17 cellular contexts compared by ENCODE assay signal in the genomic region with DNA sequence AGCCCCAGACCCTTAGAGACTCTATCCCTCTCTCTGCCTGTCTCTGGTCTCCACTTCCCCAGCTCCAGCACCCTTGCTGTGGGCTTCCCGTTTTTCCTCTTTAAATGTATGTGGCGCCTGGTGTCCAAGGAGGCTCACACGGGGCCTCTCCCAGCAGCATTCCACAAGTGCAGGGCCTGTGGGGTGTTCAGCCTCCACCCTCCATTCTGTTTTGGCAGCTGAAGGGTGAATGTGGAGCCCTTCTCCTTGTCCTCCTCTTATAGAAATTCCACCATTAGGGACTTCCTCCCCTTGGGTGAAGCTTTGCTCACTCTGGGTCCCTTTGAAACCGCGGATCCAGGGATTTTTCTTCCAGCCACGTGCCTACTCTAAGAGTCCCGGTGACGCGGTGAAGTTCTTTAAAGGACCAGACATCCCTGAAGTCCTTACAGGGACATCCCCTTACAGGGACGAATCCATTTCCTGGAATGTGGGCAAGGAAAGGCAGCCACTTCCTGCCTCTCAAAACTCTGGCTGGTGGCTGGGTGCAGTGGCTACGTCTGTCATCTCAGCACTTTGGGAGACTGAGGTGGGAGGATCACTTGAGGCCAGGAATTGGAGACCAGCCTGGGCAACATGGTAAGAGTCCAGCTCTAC. TPM values are rescaled to one million over a fixed set of nuclear protein-coding genes. Genes with fewer than 3 reads are reported as not detected.
DNase-seq lines count a peak whose midpoint lies in the region; ATAC-seq and TF ChIP-seq lines count a peak whose summit lies in the region.
"Had no signal": no experiment of that assay in that cellular context is flagged by ENCODE, and none has a peak within 500 bp of the region (broad histone marks: within the 10 kb centered on the region; RNA-seq: fewer than 3 reads in every experiment).

No MANE protein-coding gene starts in this region.

- H3K27ac ChIP-seq in cardiac muscle cell (peak overlapping the region; percentile 89), heart left ventricle (peak overlapping the region in 4 of 12 donors; percentile 31 to 56 (median 40)), SK-N-MC (0 out of 2 replicates have a peak overlapping the region, but pooled peaks have one; percentile 13)
- H3K27ac ChIP-seq: ascending aorta had no signal

- no peak overlapping the region for H3K4me3 ChIP-seq in cardiac muscle cell
- H3K4me3 ChIP-seq in heart left ventricle = no peak overlapping the region
- no peak overlapping the region for H3K4me3 ChIP-seq in SK-N-MC
- H3K4me3 ChIP-seq: ascending aorta, lower lobe of right lung, ovary, spleen had no signal

- no peaks in the 10 kb centered on the region for H3K36me3 ChIP-seq in cardiac muscle cell
- H3K36me3 ChIP-seq in heart left ventricle = no peaks in the 10 kb centered on the region
- no peaks in the 10 kb centered on the region for H3K36me3 ChIP-seq in SK-N-MC (ENCODE audit: insufficient read depth, low read length)
- H3K36me3 ChIP-seq: ascending aorta, lower lobe of right lung, ovary, spleen had no signal

- TF ChIP-seq POLR2A in heart left ventricle (IDR thresholded peaks at IDR 0.05) = no peak

- no peaks in the 10 kb centered on the region for H3K27me3 ChIP-seq in cardiac muscle cell
- peaks cover 0 to 26% (median 0%) of the 10 kb centered on the region in 9 donors for H3K27me3 ChIP-seq in heart left ventricle
- H3K27me3 ChIP-seq: ascending aorta, ovary had no signal

- H3K9me3 ChIP-seq in cardiac muscle cell (ENCODE audit: low read depth) (no peaks in the 10 kb centered on the region), heart left ventricle (no peaks in the 10 kb centered on the region), SK-N-MC (ENCODE audit: low read depth, low read length) (no peaks in the 10 kb centered on the region)
- H3K9me3 ChIP-seq: ascending aorta, lower lobe of right lung, ovary, spleen had no signal

- H3K27me3 Mint-ChIP-seq in stimulated activated naive B cell treated with anti-CD40 and anti-IgM and Interleukin-4, amounts not matched to agents 10 μg/mL and 1 μg/mL and 100 μg/mL, for 72 hours = peaks cover 19 to 28% of the 10 kb centered on the region in 2 donors

- ATAC-seq in heart left ventricle (no peak), GM21367 (IDR thresholded peaks at IDR 0.05; ENCODE audit: unreplicated experiment) (no peak)
- no peak for ATAC-seq in stimulated activated naive B cell treated with anti-CD40 and anti-IgM and Interleukin-4, amounts not matched to agents 10 μg/mL and 1 μg/mL and 100 μg/mL, for 72 hours (replicated peaks)
- ATAC-seq: lower lobe of right lung had no signal

- intact Hi-C loops in heart left ventricle (cut with DNase I) = loop anchor here (5.0 to 10.0 kb wide), 15 partner anchors 37 to 380 kb away; a partner anchor contains a TSS

- H3K9me3 Mint-ChIP-seq in stimulated activated naive B cell treated with anti-CD40 and anti-IgM and Interleukin-4, amounts not matched to agents 10 μg/mL and 1 μg/mL and 100 μg/mL, for 72 hours = no peaks in the 10 kb centered on the region

- H3K4me1 ChIP-seq in cardiac muscle cell (ENCODE audit: low read depth) = peaks cover 58% of the 10 kb centered on the region
- H3K4me1 ChIP-seq in heart left ventricle = peaks cover 0 to 45% (median 30%) of the 10 kb centered on the region in 12 donors

- DNase-seq in cardiac muscle cell (ENCODE audit: low read depth in 1 of 2, low spot score in 1 of 2) (no peak), heart left ventricle (no peak), SK-N-MC (ENCODE audit: low read depth, low spot score) (no peak), left kidney (ENCODE audit: low read depth, low spot score) (peak; percentile 26), NCI-H187 (lab: John Stamatoyannopoulos, UW) (no peak), ecto neural progenitor cell (ENCODE audit: low spot score) (no peak)
- DNase-seq in stimulated activated naive B cell treated with anti-CD40 and anti-IgM and Interleukin-4, amounts not matched to agents 10 μg/mL and 1 μg/mL and 100 μg/mL, for 72 hours = no peak
- DNase-seq: AML-193, cortex of kidney, DMS79, lower lobe of right lung, NCI-H2081, ovary had no signal

- peak overlapping the region; percentile 31 for H3K27ac Mint-ChIP-seq in stimulated activated naive B cell treated with anti-CD40 and anti-IgM and Interleukin-4, amounts not matched to agents 10 μg/mL and 1 μg/mL and 100 μg/mL, for 72 hours

- WGBS in heart left ventricle, 4 donors = 31 to 53% (median 46%) methylated on average over 10 to 11 of the region's 11 CpGs

- H3K4me1 Mint-ChIP-seq in stimulated activated naive B cell treated with anti-CD40 and anti-IgM and Interleukin-4, amounts not matched to agents 10 μg/mL and 1 μg/mL and 100 μg/mL, for 72 hours = peaks cover 17 to 24% of the 10 kb centered on the region in 2 donors

- no peak overlapping the region for H3K9ac ChIP-seq in SK-N-MC (ENCODE audit: insufficient read length)

- TF ChIP-seq CTCF in cardiac muscle cell (IDR thresholded peaks at IDR 0.05; ENCODE audit: low read depth, low read length) (no peak), heart left ventricle (IDR thresholded peaks at IDR 0.05) (no peak)

- H3K4me3 Mint-ChIP-seq in stimulated activated naive B cell treated with anti-CD40 and anti-IgM and Interleukin-4, amounts not matched to agents 10 μg/mL and 1 μg/mL and 100 μg/mL, for 72 hours = no peak overlapping the region

- H3K36me3 Mint-ChIP-seq in stimulated activated naive B cell treated with anti-CD40 and anti-IgM and Interleukin-4, amounts not matched to agents 10 μg/mL and 1 μg/mL and 100 μg/mL, for 72 hours = no peaks in the 10 kb centered on the region

RNA-seq across cellular contexts. Expression of a gene that starts 1.6 kb away (rescaled TPM):
- total RNA-seq in cardiac muscle cell (48.1 and 68.6 TPM in 2 replicates), heart left ventricle (100 to 1,000 TPM in 4 of 9 donors, 10 to 100 TPM in 5; 47.6 to 151 (median 90.6) TPM)
- polyA plus RNA-seq in cardiac muscle cell (82.8 and 122 TPM in 2 replicates), heart left ventricle (10 to 100 TPM; 40.0 to 60.4 TPM)
- total RNA-seq: HT-29 had no signal
